ENCODE assay signal across 8 cellular contexts in the genomic region with DNA sequence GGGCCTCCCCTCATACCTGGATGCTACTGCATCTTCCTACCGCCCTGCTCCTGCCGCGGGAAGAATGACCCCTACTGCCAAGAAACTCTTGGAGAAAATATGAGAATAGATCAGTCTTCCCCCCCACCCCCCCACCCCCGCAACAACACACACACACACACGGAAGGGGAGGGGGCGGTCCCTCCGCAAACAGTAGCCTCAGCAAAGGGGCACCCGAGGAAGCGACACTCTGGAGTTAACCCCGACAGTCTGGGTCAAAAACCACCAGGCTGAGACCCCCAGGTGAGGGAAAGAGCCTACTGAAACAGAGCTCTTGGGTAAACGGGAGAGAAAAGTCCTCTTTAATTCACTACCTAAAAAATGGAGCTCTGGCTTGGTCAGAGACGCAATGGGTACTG. TPM values are rescaled to one million over a fixed set of nuclear protein-coding genes. Genes with fewer than 3 reads are reported as not detected.
A peak's percentile ranks its signal among the peaks of the same experiment; 100 is the strongest.
DNase-seq lines count a peak whose midpoint lies in the region; ATAC-seq lines count a peak whose summit lies in the region.

No MANE protein-coding gene starts in this region.

- ATAC-seq in activated CD8-positive, alpha-beta T cell treated with anti-CD3 and anti-CD28 coated beads, Interleukin-2, amount 10 ng/mL, durations not matched to agents 7 days and 5 days, result no peak
- ATAC-seq in stimulated activated naive B cell treated with anti-CD40 and anti-IgM and Interleukin-4, amounts not matched to agents 10 μg/mL and 1 μg/mL and 100 μg/mL, for 72 hours (replicated peaks), result no peak
- no peak for ATAC-seq in HG02884 (IDR thresholded peaks at IDR 0.05; ENCODE audit: unreplicated experiment)

- H3K4me3 ChIP-seq in iPS-11a (ENCODE audit: low read depth, low read length), result peak overlapping the region; percentile 93

- H3K9me3 Mint-ChIP-seq in activated CD8-positive, alpha-beta T cell treated with anti-CD3 and anti-CD28 coated beads, Interleukin-2, amount 10 ng/mL, durations not matched to agents 7 days and 5 days (ENCODE audit: insufficient read depth), result no peaks in the 10 kb centered on the region
- H3K9me3 Mint-ChIP-seq in stimulated activated naive B cell treated with anti-CD40 and anti-IgM and Interleukin-4, amounts not matched to agents 10 μg/mL and 1 μg/mL and 100 μg/mL, for 72 hours, result peaks cover 0 to 1% of the 10 kb centered on the region in 2 donors

- DNase-seq in HK-2 (ENCODE audit: unreplicated experiment), result peak; percentile 15
- DNase-seq in activated CD8-positive, alpha-beta T cell treated with anti-CD3 and anti-CD28 coated beads, Interleukin-2, amount 10 ng/mL, durations not matched to agents 7 days and 5 days, result peak; percentile 22
- DNase-seq in stimulated activated naive B cell treated with anti-CD40 and anti-IgM and Interleukin-4, amounts not matched to agents 10 μg/mL and 1 μg/mL and 100 μg/mL, for 72 hours, result no peak
- DNase-seq in NCI-H2029 treated with DMSO at 0.1 percent for 48 hours (lab: John Stamatoyannopoulos, UW), result no peak
- no peak for DNase-seq in NCI-H1105 treated with DMSO at 0.1 percent for 48 hours (lab: John Stamatoyannopoulos, UW)
- no peak for DNase-seq in COLO668 (lab: John Stamatoyannopoulos, UW; ENCODE audit: unreplicated experiment)

- H3K27ac Mint-ChIP-seq in activated CD8-positive, alpha-beta T cell treated with anti-CD3 and anti-CD28 coated beads, Interleukin-2, amount 10 ng/mL, durations not matched to agents 7 days and 5 days, result peak overlapping the region; percentile 91
- H3K27ac Mint-ChIP-seq in stimulated activated naive B cell treated with anti-CD40 and anti-IgM and Interleukin-4, amounts not matched to agents 10 μg/mL and 1 μg/mL and 100 μg/mL, for 72 hours, result peak overlapping the region; percentile 97

- POLR2A ChIA-PET in activated CD8-positive, alpha-beta T cell treated with anti-CD3 and anti-CD28 coated beads, Interleukin-2, amount 10 ng/mL, durations not matched to agents 7 days and 5 days (lab: Charles Lee), result interaction anchor here (0.6 to 3.9 kb wide), 15 partner anchors 9 to 529 kb away, joined by 3 to 27 read pairs (median 5); partner anchors contain the start of genes CHERP, SLC35E1, SMIM7 and TMEM38A

- H3K4me3 Mint-ChIP-seq in activated CD8-positive, alpha-beta T cell treated with anti-CD3 and anti-CD28 coated beads, Interleukin-2, amount 10 ng/mL, durations not matched to agents 7 days and 5 days, result peak overlapping the region; percentile 91
- H3K4me3 Mint-ChIP-seq in stimulated activated naive B cell treated with anti-CD40 and anti-IgM and Interleukin-4, amounts not matched to agents 10 μg/mL and 1 μg/mL and 100 μg/mL, for 72 hours, result peak overlapping the region; percentile 92 to 95

- CTCF ChIA-PET in activated CD8-positive, alpha-beta T cell treated with anti-CD3 and anti-CD28 coated beads, Interleukin-2, amount 10 ng/mL, durations not matched to agents 7 days and 5 days (lab: Charles Lee), result interaction anchor here (1.0 to 2.5 kb wide), 3 partner anchors 34 to 81 kb away, joined by 3 to 18 read pairs (median 3); no protein-coding TSS in a partner anchor

- H3K36me3 Mint-ChIP-seq in activated CD8-positive, alpha-beta T cell treated with anti-CD3 and anti-CD28 coated beads, Interleukin-2, amount 10 ng/mL, durations not matched to agents 7 days and 5 days (ENCODE audit: low read depth), result peaks cover 48% of the 10 kb centered on the region
- H3K36me3 Mint-ChIP-seq in stimulated activated naive B cell treated with anti-CD40 and anti-IgM and Interleukin-4, amounts not matched to agents 10 μg/mL and 1 μg/mL and 100 μg/mL, for 72 hours, result peaks cover 37 to 38% of the 10 kb centered on the region in 2 donors

- H3K27me3 Mint-ChIP-seq in activated CD8-positive, alpha-beta T cell treated with anti-CD3 and anti-CD28 coated beads, Interleukin-2, amount 10 ng/mL, durations not matched to agents 7 days and 5 days (ENCODE audit: low read depth), result no peaks in the 10 kb centered on the region
- H3K27me3 Mint-ChIP-seq in stimulated activated naive B cell treated with anti-CD40 and anti-IgM and Interleukin-4, amounts not matched to agents 10 μg/mL and 1 μg/mL and 100 μg/mL, for 72 hours, result no peaks in the 10 kb centered on the region

- peaks cover 40% of the 10 kb centered on the region for H3K4me1 Mint-ChIP-seq in activated CD8-positive, alpha-beta T cell treated with anti-CD3 and anti-CD28 coated beads, Interleukin-2, amount 10 ng/mL, durations not matched to agents 7 days and 5 days (ENCODE audit: low read depth)
- peaks cover 34 to 59% of the 10 kb centered on the region in 2 donors for H3K4me1 Mint-ChIP-seq in stimulated activated naive B cell treated with anti-CD40 and anti-IgM and Interleukin-4, amounts not matched to agents 10 μg/mL and 1 μg/mL and 100 μg/mL, for 72 hours

RNA-seq across cellular contexts. Expression of gene MED26, which starts 1.2 kb away (rescaled TPM):
- total RNA-seq in activated CD8-positive, alpha-beta T cell treated with anti-CD3 and anti-CD28 coated beads, Interleukin-2, amount 10 ng/mL, durations not matched to agents 7 days and 5 days, result 10 to 100 TPM; 17.2 to 17.4 TPM

RNA-seq across cellular contexts. Expression of gene SMIM7, which starts 33.1 kb away (rescaled TPM):
- 10 to 100 TPM; 51.5 to 53.5 TPM for total RNA-seq in activated CD8-positive, alpha-beta T cell treated with anti-CD3 and anti-CD28 coated beads, Interleukin-2, amount 10 ng/mL, durations not matched to agents 7 days and 5 days

RNA-seq across cellular contexts. Expression of gene TMEM38A, which starts 34.1 kb away (rescaled TPM):
- total RNA-seq in activated CD8-positive, alpha-beta T cell treated with anti-CD3 and anti-CD28 coated beads, Interleukin-2, amount 10 ng/mL, durations not matched to agents 7 days and 5 days, result under 1 TPM; 0.60 to 0.87 TPM

RNA-seq across cellular contexts. Expression of gene SLC35E1, which starts 54.6 kb away (rescaled TPM):
- total RNA-seq in activated CD8-positive, alpha-beta T cell treated with anti-CD3 and anti-CD28 coated beads, Interleukin-2, amount 10 ng/mL, durations not matched to agents 7 days and 5 days, result 10 to 100 TPM; 55.6 to 61.9 TPM

Comparison
In these comparisons a context has a peak if more than half of its experiments do, and no peak if none do; other contexts are left out.
1. DNase-seq: peak in HK-2 (single experiment) and activated CD8-positive, alpha-beta T cell treated with anti-CD3 and anti-CD28 coated beads, Interleukin-2, amount 10 ng/mL, durations not matched to agents 7 days and 5 days (single experiment); none in stimulated activated naive B cell treated with anti-CD40 and anti-IgM and Interleukin-4, amounts not matched to agents 10 μg/mL and 1 μg/mL and 100 μg/mL, for 72 hours (single experiment), NCI-H2029 treated with DMSO at 0.1 percent for 48 hours (single experiment), NCI-H1105 treated with DMSO at 0.1 percent for 48 hours (single experiment) and COLO668 (single experiment).